Comparison of ENCODE assay signal across 8 cellular contexts in genomic region chr1:211578640-211579433, GRCh38. TPM values are rescaled to one million over a fixed set of nuclear protein-coding genes. Genes with fewer than 3 reads are reported as not detected.
DNase-seq lines count a peak whose midpoint lies in the region; ATAC-seq and TF ChIP-seq lines count a peak whose summit lies in the region.

TSS of gene SLC30A1 (minus strand) at chr1:211579161. CDS start at chr1:211578612, 549 bp downstream.

- no peaks in the 10 kb centered on the region for H3K9me3 Mint-ChIP-seq in activated naive CD4-positive, alpha-beta T cell treated with anti-CD3 and anti-CD28 coated beads, Interleukin-2, amount 50 U/mL, for 72 hours
- no peaks in the 10 kb centered on the region for H3K9me3 Mint-ChIP-seq in osteocyte (ENCODE audit: unreplicated experiment)

- no peaks in the 10 kb centered on the region for H3K27me3 ChIP-seq in GM06990 (replicated peaks; ENCODE audit: control insufficient read depth, insufficient read depth, low read length)
- no peaks in the 10 kb centered on the region for H3K27me3 ChIP-seq in thymus (ENCODE audit: control insufficient read depth, insufficient read depth)

- no peaks in the 10 kb centered on the region for H3K36me3 Mint-ChIP-seq in activated naive CD4-positive, alpha-beta T cell treated with anti-CD3 and anti-CD28 coated beads, Interleukin-2, amount 50 U/mL, for 72 hours
- H3K36me3 Mint-ChIP-seq in osteocyte (ENCODE audit: unreplicated experiment): peaks cover 13% of the 10 kb centered on the region

- H3K4me1 Mint-ChIP-seq in osteocyte (ENCODE audit: unreplicated experiment): peaks cover 35% of the 10 kb centered on the region

- H3K36me3 ChIP-seq in GM06990 (ENCODE audit: control insufficient read depth, insufficient read depth, low read length) (peaks cover 2% of the 10 kb centered on the region; the same call in 1 of the 2 replicates), thymus (ENCODE audit: control insufficient read depth, insufficient read depth) (no peaks in the 10 kb centered on the region)

- WGBS in thymus: under 1% methylated on average over 97 of the region's 97 CpGs

- peak within 1 kb of the TSS; percentile 92 for H3K4me3 ChIP-seq in GM06990 (replicated peaks; ENCODE audit: low read depth, low read length)
- peak within 1 kb of the TSS; percentile 93 for H3K4me3 ChIP-seq in thymus (ENCODE audit: low read length)

- H3K27ac Mint-ChIP-seq in activated naive CD4-positive, alpha-beta T cell treated with anti-CD3 and anti-CD28 coated beads, Interleukin-2, amount 50 U/mL, for 72 hours: peak within 1 kb of the TSS; percentile 52 to 85
- H3K27ac Mint-ChIP-seq in osteocyte (ENCODE audit: unreplicated experiment): peak within 1 kb of the TSS; percentile 65

- H3K27me3 Mint-ChIP-seq in osteocyte (ENCODE audit: unreplicated experiment): no peaks in the 10 kb centered on the region

- ATAC-seq in HG02588 (IDR thresholded peaks at IDR 0.05; ENCODE audit: unreplicated experiment) (peak; percentile 85), SK-N-SH treated with all-trans-retinoic acid at 6 μM for 48 hours (peak; percentile 88)
- ATAC-seq in activated naive CD4-positive, alpha-beta T cell treated with anti-CD3 and anti-CD28 coated beads, Interleukin-2, amount 50 U/mL, for 72 hours: peak; percentile 93 to 96

- no peaks in the 10 kb centered on the region for H3K9me3 ChIP-seq in thymus (ENCODE audit: control insufficient read depth)

- H3K4me3 Mint-ChIP-seq in osteocyte (ENCODE audit: unreplicated experiment): peak within 1 kb of the TSS; percentile 92

- TF ChIP-seq CTCF in GM06990 (IDR thresholded peaks at IDR 0.05; ENCODE audit: insufficient read depth, low read length, poor library complexity, severe bottlenecking) (no peak), osteocyte (IDR thresholded peaks at IDR 0.05) (no peak)

- DNase-seq in GM06990 (ENCODE audit: extremely low read depth, insufficient read length) (peak; percentile 99), NCI-H1092 (lab: John Stamatoyannopoulos, UW) (peak; percentile 98), glomerular visceral epithelial cell (ENCODE audit: extremely low spot score) (peak; percentile 99), osteocyte (ENCODE audit: extremely low spot score, unreplicated experiment) (peak; percentile 99)
- DNase-seq in activated naive CD4-positive, alpha-beta T cell treated with anti-CD3 and anti-CD28 coated beads, Interleukin-2, amount 50 U/mL, for 72 hours (ENCODE audit: low spot score in 2 of 2): peak; percentile 96 to 99

- peaks cover 7% of the 10 kb centered on the region for H3K4me1 ChIP-seq in thymus (ENCODE audit: control insufficient read depth, insufficient read depth, low read length)

- peak within 1 kb of the TSS; percentile 93 for H3K27ac ChIP-seq in thymus (ENCODE audit: low read depth)

TF ChIP-seq in SK-N-SH treated with all-trans-retinoic acid at 6 μM for 48 hours, 23 proteins besides CTCF, POLR2A, EP300 and RAD21:
- no peak for TF ChIP-seq TCF4 (CRISPR knock-in tag; IDR thresholded peaks at IDR 0.05; ENCODE audit: borderline replicate concordance)
- no peak for TF ChIP-seq SNAI2 (CRISPR knock-in tag; IDR thresholded peaks at IDR 0.05)
- TF ChIP-seq POU6F1 (CRISPR knock-in tag; IDR thresholded peaks at IDR 0.05; ENCODE audit: borderline replicate concordance, low read depth): no peak
- TF ChIP-seq CREB5 (CRISPR knock-in tag; IDR thresholded peaks at IDR 0.05; ENCODE audit: low read depth): no peak
- TF ChIP-seq ZNF565 (CRISPR knock-in tag; conservative IDR thresholded peaks at IDR 0.05; ENCODE audit: low read depth): no peak
- TF ChIP-seq OSR1 (CRISPR knock-in tag; IDR thresholded peaks at IDR 0.05): no peak
- no peak for TF ChIP-seq ZC3H10 (CRISPR knock-in tag; IDR thresholded peaks at IDR 0.05)
- TF ChIP-seq ZFP3 (CRISPR knock-in tag; IDR thresholded peaks at IDR 0.05): no peak
- TF ChIP-seq CSRNP3 (CRISPR knock-in tag; IDR thresholded peaks at IDR 0.05): no peak
TF ChIP-seq in SK-N-SH treated with all-trans-retinoic acid at 6 μM for 48 hours: peak in this region for 0.

RNA-seq across cellular contexts. Expression of gene SLC30A1, which starts in this region (rescaled TPM):
- total RNA-seq in activated naive CD4-positive, alpha-beta T cell treated with anti-CD3 and anti-CD28 coated beads, Interleukin-2, amount 50 U/mL, for 72 hours: 1 to 10 TPM; 1.3 to 2.4 TPM
- total RNA-seq in osteocyte: 12.1 and 14.2 TPM in 2 replicates
- polyA plus RNA-seq in thymus: 9.3 TPM

Comparison
In these comparisons a context has a peak if more than half of its experiments do, and no peak if none do; other contexts are left out.
1. Peak in every context shown above with its lines: DNase-seq, ATAC-seq, H3K4me3 ChIP-seq and H3K27ac ChIP-seq.